In genomic region chr10:108443636-108444035, GRCh38 we compare ENCODE assay signal across 17 cellular contexts.
DNase-seq lines count a peak whose midpoint lies in the region; ATAC-seq lines count a peak whose summit lies in the region.
"Had no signal": no experiment of that assay in that cellular context is flagged by ENCODE, and none has a peak within 500 bp of the region (broad histone marks: within the 10 kb centered on the region; RNA-seq: fewer than 3 reads in every experiment).

No MANE protein-coding gene starts in this region.

- ATAC-seq in GM18861 (IDR thresholded peaks at IDR 0.05; ENCODE audit: unreplicated experiment) = peak; percentile 96
- peak; percentile 87 for ATAC-seq in GM21423 (IDR thresholded peaks at IDR 0.05; ENCODE audit: unreplicated experiment)
- peak; percentile 89 for ATAC-seq in HG02973 (IDR thresholded peaks at IDR 0.05; ENCODE audit: unreplicated experiment)
- ATAC-seq in HG03558 (IDR thresholded peaks at IDR 0.05; ENCODE audit: extremely low read depth, unreplicated experiment) = peak; percentile 77
- no peak for ATAC-seq in GM18519 (IDR thresholded peaks at IDR 0.05; ENCODE audit: low FRiP score, unreplicated experiment)
- no peak for ATAC-seq in left ventricle myocardium superior
- ATAC-seq: activated naive CD4-positive, alpha-beta T cell treated with anti-CD3 and anti-CD28 coated beads, Interleukin-2, amount 50 U/mL, for 72 hours; heart left ventricle; stimulated activated effector memory CD8-positive, alpha-beta T cell treated with anti-CD3 and anti-CD28 coated beads, Interleukin-12 subunit alpha, Interleukin-12 subunit beta, amount 100 ng/mL, for 72 hours had no signal

- intact Hi-C loops in left ventricle myocardium superior (cut with micrococcal nuclease) = no loop called here

- DNase-seq in stimulated activated naive CD4-positive, alpha-beta T cell (lab: John Stamatoyannopoulos, UW) = no peak
- no peak for DNase-seq in left ventricle myocardium superior
- DNase-seq in SHP77 (lab: John Stamatoyannopoulos, UW) = no peak
- DNase-seq: ACHN, activated B cell treated with CpG ODN at 0.5 μM for 24 hours, endodermal cell, heart left ventricle, NCI-H2171, NCI-H774, transverse colon had no signal

Comparison
In these comparisons a context has a peak if more than half of its experiments do, and no peak if none do; other contexts are left out.
1. ATAC-seq: peak in GM18861 (single experiment), GM21423 (single experiment), HG02973 (single experiment) and HG03558 (single experiment); none in GM18519 (single experiment) and left ventricle myocardium superior (single experiment).